ENCODE assay signal across 9 cellular contexts in genomic region chr19:34316741-34317241, GRCh38. TPM values are rescaled to one million over a fixed set of nuclear protein-coding genes. Genes with fewer than 3 reads are reported as not detected.
A peak's percentile ranks its signal among the peaks of the same experiment; 100 is the strongest.
DNase-seq lines count a peak whose midpoint lies in the region; ATAC-seq, FAIRE-seq and TF ChIP-seq lines count a peak whose summit lies in the region.
"Had no signal": no experiment of that assay in that cellular context is flagged by ENCODE, and none has a peak within 500 bp of the region (broad histone marks: within the 10 kb centered on the region; RNA-seq: fewer than 3 reads in every experiment).

No MANE protein-coding gene starts in this region.

- TF ChIP-seq EP300 in HepG2 (IDR thresholded peaks at IDR 0.05; ENCODE audit: low read depth in 2 of 2, low read length in 2 of 2): no peak
- TF ChIP-seq EP300 in HepG2 (CRISPR knock-in tag; IDR thresholded peaks at IDR 0.05; ENCODE audit: borderline replicate concordance): no peak
- no peak for TF ChIP-seq EP300 in upper lobe of left lung (IDR thresholded peaks at IDR 0.05)

- FAIRE-seq in HepG2 (lab: Jason Lieb, UNC): no peak

- H3K27me3 ChIP-seq in HepG2 (ENCODE audit: control insufficient read depth in 1 of 2, insufficient read depth in 2 of 2, low read length in 2 of 2) (no peaks in the 10 kb centered on the region), upper lobe of left lung (no peaks in the 10 kb centered on the region), SJCRH30 (no peaks in the 10 kb centered on the region)

- 0 out of 2 replicates have a peak, but pooled peaks cover 6% of the 10 kb centered on the region for H4K20me1 ChIP-seq in HepG2 (ENCODE audit: insufficient read depth, low read length)

- peak overlapping the region; percentile 9 for H3K27ac Mint-ChIP-seq in activated naive CD4-positive, alpha-beta T cell treated with anti-CD3 and anti-CD28 coated beads, Interleukin-2, amount 10 ng/mL, durations not matched to agents 7 days and 5 days

- no peak overlapping the region for H3K4me3 Mint-ChIP-seq in activated naive CD4-positive, alpha-beta T cell treated with anti-CD3 and anti-CD28 coated beads, Interleukin-2, amount 10 ng/mL, durations not matched to agents 7 days and 5 days

- CTCF ChIA-PET in activated naive CD4-positive, alpha-beta T cell treated with anti-CD3 and anti-CD28 coated beads, Interleukin-2, amount 10 ng/mL, durations not matched to agents 7 days and 5 days (lab: Charles Lee): interaction anchor here (0.7 kb wide), 1 partner anchor 21 kb away, joined by 3 read pairs; no protein-coding TSS in a partner anchor
- CTCF ChIA-PET in HepG2 (lab: Yijun Ruan, JAX; ENCODE audit: low intra/inter-chr PET ratio, low total read pairs): no interaction called here

- peaks cover 4 to 14% of the 10 kb centered on the region in 2 experiments; a peak in 4 of 5 replicates for H3K36me3 ChIP-seq in HepG2 (replicated peaks in 1 of 2; ENCODE audit: control insufficient read depth in 1 of 2, insufficient read depth in 2 of 2, low read length in 2 of 2)
- peaks cover 0 to 17% (median 3%) of the 10 kb centered on the region in 4 donors for H3K36me3 ChIP-seq in upper lobe of left lung
- H3K36me3 ChIP-seq in SJCRH30: no peaks in the 10 kb centered on the region

- intact Hi-C loops in HepG2 (cut with micrococcal nuclease; ENCODE audit: unreplicated experiment): no loop called here

- TF ChIP-seq CTCF in HepG2 (CRISPR knock-in tag; IDR thresholded peaks at IDR 0.05) (no peak), upper lobe of left lung (IDR thresholded peaks at IDR 0.05) (no peak)

- no peak overlapping the region for H3K9ac ChIP-seq in HepG2 (ENCODE audit: insufficient read depth, low read depth, low read length)

- peaks cover 13% of the 10 kb centered on the region for H3K4me1 ChIP-seq in HepG2 (ENCODE audit: insufficient read depth, low read length)
- H3K4me1 ChIP-seq in upper lobe of left lung: peaks cover 16 to 50% (median 40%) of the 10 kb centered on the region in 4 donors
- H3K4me1 ChIP-seq in SJCRH30: no peaks in the 10 kb centered on the region

- in situ Hi-C loops in HepG2 (cut with HindIII; ENCODE audit: extremely low pct_ligation_motif_present, low pct_unique_long_range_greater_than_20kb): no loop called here

- WGBS in HepG2 (ENCODE audit: low lambda C conversion rate): 100% methylated on average over 3 of the region's 3 CpGs
- 59 to 73% methylated on average over 3 of the region's 3 CpGs for WGBS in upper lobe of left lung, 2 donors

- no peaks in the 10 kb centered on the region for H3K27me3 Mint-ChIP-seq in activated naive CD4-positive, alpha-beta T cell treated with anti-CD3 and anti-CD28 coated beads, Interleukin-2, amount 10 ng/mL, durations not matched to agents 7 days and 5 days

- H2AFZ ChIP-seq in HepG2 (ENCODE audit: low read length): no peak overlapping the region

- ATAC-seq in HepG2 (no peak), upper lobe of left lung (ENCODE audit: low FRiP score in 2 of 2) (no peak)

- BruUV-seq in HepG2 (replicated peaks; lab: Mats Ljungman, UMichigan): no TSS peak

- no peak overlapping the region for H3K4me3 ChIP-seq in HepG2 (replicated peaks in 1 of 3; ENCODE audit: insufficient read depth in 1 of 3, low read depth in 2 of 3, low read length in 3 of 3)
- H3K4me3 ChIP-seq in upper lobe of left lung: no peak overlapping the region
- no peak overlapping the region for H3K4me3 ChIP-seq in SJCRH30

- no peak for TF ChIP-seq RAD21 in HepG2 (CRISPR knock-in tag; IDR thresholded peaks at IDR 0.05)

- TF ChIP-seq POLR2A in HepG2 (IDR thresholded peaks at IDR 0.05; ENCODE audit: insufficient read depth in 1 of 2, low read depth in 2 of 2, low read length in 2 of 2) (no peak), upper lobe of left lung (IDR thresholded peaks at IDR 0.05) (no peak)

- peaks cover 4% of the 10 kb centered on the region for H3K79me2 ChIP-seq in HepG2 (ENCODE audit: insufficient read depth, low read length)

- H3K9me3 ChIP-seq in HepG2 (ENCODE audit: low read length): no peaks in the 10 kb centered on the region
- H3K9me3 ChIP-seq in upper lobe of left lung: no peaks in the 10 kb centered on the region
- H3K9me3 ChIP-seq in SJCRH30 (replicated peaks): no peaks in the 10 kb centered on the region

- peaks cover 12% of the 10 kb centered on the region for H3K36me3 Mint-ChIP-seq in activated naive CD4-positive, alpha-beta T cell treated with anti-CD3 and anti-CD28 coated beads, Interleukin-2, amount 10 ng/mL, durations not matched to agents 7 days and 5 days

- no peaks in the 10 kb centered on the region for H3K9me3 Mint-ChIP-seq in activated naive CD4-positive, alpha-beta T cell treated with anti-CD3 and anti-CD28 coated beads, Interleukin-2, amount 10 ng/mL, durations not matched to agents 7 days and 5 days

- no peak for DNase-seq in activated naive CD4-positive, alpha-beta T cell treated with anti-CD3 and anti-CD28 coated beads, Interleukin-2, amount 10 ng/mL, durations not matched to agents 7 days and 5 days
- DNase-seq in activated naive CD4-positive, alpha-beta T cell treated with anti-CD3 and anti-CD28 coated beads, Interleukin-2, amount 50 U/mL, for 16 hours: no peak
- DNase-seq in amniotic epithelial cell (ENCODE audit: low read depth): peak; percentile 80
- DNase-seq in HepG2 (ENCODE audit: low spot score): no peak
- DNase-seq in upper lobe of left lung: no peak
- DNase-seq in MV-4-11 (lab: John Stamatoyannopoulos, UW): no peak
- DNase-seq in NCI-H2171 treated with DMSO at 0.1 percent for 48 hours (lab: John Stamatoyannopoulos, UW): no peak
- DNase-seq in SJCRH30: no peak
- DNase-seq: NCI-H524 treated with DMSO at 0.1 percent for 48 hours had no signal

- POLR2A ChIA-PET in HepG2 (lab: Yijun Ruan, JAX): interaction anchor here (1.2 kb wide), 1 partner anchor 11 kb away, joined by 3 read pairs; no protein-coding TSS in a partner anchor

- H3K27ac ChIP-seq in HepG2 (ENCODE audit: extremely low read length, insufficient read depth, low read length) (no peak overlapping the region), upper lobe of left lung (peak overlapping the region; percentile 44 to 73 (median 62)), SJCRH30 (no peak overlapping the region)

- no peak overlapping the region for H3K4me2 ChIP-seq in HepG2 (ENCODE audit: low read depth, low read length)

- peaks cover 26% of the 10 kb centered on the region for H3K4me1 Mint-ChIP-seq in activated naive CD4-positive, alpha-beta T cell treated with anti-CD3 and anti-CD28 coated beads, Interleukin-2, amount 10 ng/mL, durations not matched to agents 7 days and 5 days

TF ChIP-seq in HepG2, 621 proteins besides CTCF, POLR2A, EP300 and RAD21:
- TF ChIP-seq ZNF615 (CRISPR knock-in tag; IDR thresholded peaks at IDR 0.05; ENCODE audit: borderline replicate concordance) (no peak), FOSL2 (CRISPR knock-in tag; IDR thresholded peaks at IDR 0.05) (peak; percentile 51; the same call in 1 of the 2 replicates), MXI1 (IDR thresholded peaks at IDR 0.05; ENCODE audit: borderline replicate concordance, low read depth, low read length) (no peak), ZMYM2 (CRISPR knock-in tag; IDR thresholded peaks at IDR 0.05) (no peak), ZNF281 (CRISPR knock-in tag; IDR thresholded peaks at IDR 0.05; ENCODE audit: borderline replicate concordance) (no peak)

RNA-seq across cellular contexts. Expression of gene GPI, which starts 48.2 kb away (rescaled TPM):
- 167 and 207 TPM in 2 replicates for total RNA-seq in HepG2 (2016; rRNA removed; fragmentation: Illumina TruSeq; extraction: Trizol)
- total RNA-seq in HepG2 (2016; cell fraction: cytosol; rRNA removed; fragmentation: Illumina TruSeq; extraction: Trizol; ENCODE audit: low read depth): 57.7 and 63.3 TPM in 2 replicates
- 170 and 179 TPM in 2 replicates for total RNA-seq in HepG2 (2016; cell fraction: insoluble cytoplasmic fraction; rRNA removed; fragmentation: Illumina TruSeq; extraction: Trizol)
- 117 and 119 TPM in 2 replicates for total RNA-seq in HepG2 (2016; cell fraction: membrane; rRNA removed; fragmentation: Illumina TruSeq; extraction: Trizol)
- total RNA-seq in HepG2 (2016; cell fraction: nucleus; rRNA removed; fragmentation: Illumina TruSeq; extraction: Trizol): 102 and 114 TPM in 2 replicates
- polyA plus RNA-seq in HepG2 (2011; rRNA removed): 115 and 147 TPM in 2 replicates
- 137 and 170 TPM in 2 replicates for polyA plus RNA-seq in HepG2 (2011; cell fraction: cytosol; rRNA removed)
- 307 and 407 TPM in 2 replicates for polyA plus RNA-seq in HepG2 (2011; cell fraction: nucleus; rRNA removed)
- polyA plus RNA-seq in HepG2 (2012): 311 and 360 TPM in 2 replicates
- polyA plus RNA-seq in HepG2 (2016; cell fraction: cytosol; fragmentation: Illumina TruSeq; extraction: Trizol; ENCODE audit: low read depth): 97.4 and 105 TPM in 2 replicates
- polyA plus RNA-seq in HepG2 (2016; cell fraction: insoluble cytoplasmic fraction; fragmentation: Illumina TruSeq; extraction: Trizol; ENCODE audit: low read depth): 183 and 254 TPM in 2 replicates
- polyA plus RNA-seq in HepG2 (2016; cell fraction: membrane; fragmentation: Illumina TruSeq; extraction: Trizol; ENCODE audit: low read depth): 113 and 126 TPM in 2 replicates
- 173 and 188 TPM in 2 replicates for polyA plus RNA-seq in HepG2 (2016; cell fraction: nucleus; fragmentation: Illumina TruSeq; extraction: Trizol; ENCODE audit: insufficient read depth, low read depth)
- 301 and 307 TPM in 2 replicates for polyA minus RNA-seq in HepG2 (2011; rRNA and poly(A)+ RNA removed; ENCODE audit: low replicate concordance)
- 278 and 286 TPM in 2 replicates for polyA minus RNA-seq in HepG2 (2011; cell fraction: cytosol; rRNA and poly(A)+ RNA removed)
- polyA minus RNA-seq in HepG2 (2011; cell fraction: nucleus; rRNA and poly(A)+ RNA removed): 125 and 126 TPM in 2 replicates
- total RNA-seq in upper lobe of left lung: 100 to 1,000 TPM in 4 of 6 donors, 10 to 100 TPM in 2; 90.4 to 198 (median 128) TPM
- 239 and 241 TPM in 2 replicates for total RNA-seq in SJCRH30 (2014; rRNA removed; shearing (Covaris generic))

Comparison
In these comparisons a context has a peak if more than half of its experiments do, and no peak if none do; other contexts are left out.
1. H3K27ac ChIP-seq: peak in upper lobe of left lung (4 of 4); none in HepG2 (single experiment) and SJCRH30 (single experiment).